Comparison of ENCODE assay signal across 18 cellular contexts in genomic region chr1:104064391-104064790, GRCh38.
DNase-seq lines count a peak whose midpoint lies in the region; ATAC-seq and TF ChIP-seq lines count a peak whose summit lies in the region.
"Had no signal": no experiment of that assay in that cellular context is flagged by ENCODE, and none has a peak within 500 bp of the region (broad histone marks: within the 10 kb centered on the region; RNA-seq: fewer than 3 reads in every experiment).

No MANE protein-coding gene starts in this region.

- intact Hi-C loops in Calu3 (cut with micrococcal nuclease; ENCODE audit: unreplicated experiment) (loop anchor here (5.0 kb wide), 1 partner anchor 117 kb away; no protein-coding TSS in a partner anchor), left lung (cut with DNase I) (no loop called here)

- TF ChIP-seq CTCF in Calu3 (IDR thresholded peaks at IDR 0.05; ENCODE audit: unreplicated experiment) (no peak), left lung (IDR thresholded peaks at IDR 0.05) (no peak)

- BruUV-seq in Calu3 (replicated peaks; lab: Mats Ljungman, UMichigan), result no TSS peak

- no peaks in the 10 kb centered on the region for H3K9me3 Mint-ChIP-seq in Calu3 (ENCODE audit: low read depth, unreplicated experiment)
- H3K9me3 Mint-ChIP-seq in stimulated activated effector memory CD8-positive, alpha-beta T cell treated with anti-CD3 and anti-CD28 coated beads, Interleukin-12 subunit alpha, Interleukin-12 subunit beta, amount 100 ng/mL, for 72 hours, result peaks cover 21% of the 10 kb centered on the region
- H3K9me3 Mint-ChIP-seq: GM23338 had no signal

- ATAC-seq in stimulated activated effector memory CD8-positive, alpha-beta T cell treated with anti-CD3 and anti-CD28 coated beads, Interleukin-12 subunit alpha, Interleukin-12 subunit beta, amount 100 ng/mL, for 72 hours, result no peak
- ATAC-seq in left lung, result no peak
- ATAC-seq: GM23338, Right ventricle myocardium inferior, SK-N-SH treated with all-trans-retinoic acid at 6 μM for 48 hours had no signal

- H3K9me3 ChIP-seq in MG63, result no peaks in the 10 kb centered on the region
- no peaks in the 10 kb centered on the region for H3K9me3 ChIP-seq in SJSA1 (replicated peaks)
- H3K9me3 ChIP-seq in left lung, result no peaks in the 10 kb centered on the region
- H3K9me3 ChIP-seq: Caco-2 had no signal

- peak; percentile 10 for DNase-seq in Calu3
- peak; percentile 69 for DNase-seq in MG63
- peak; percentile 65 to 80 for DNase-seq in SJSA1 (ENCODE audit: low read depth in 1 of 2, low spot score in 2 of 2)
- peak; percentile 30 for DNase-seq in hepatic stellate cell (ENCODE audit: low spot score)
- no peak for DNase-seq in stimulated activated effector memory CD8-positive, alpha-beta T cell treated with anti-CD3 and anti-CD28 coated beads, Interleukin-12 subunit alpha, Interleukin-12 subunit beta, amount 100 ng/mL, for 72 hours (ENCODE audit: low spot score in 2 of 2)
- no peak for DNase-seq in left lung
- no peak for DNase-seq in DMS114 treated with DMSO at 0.1 percent for 48 hours (lab: John Stamatoyannopoulos, UW; ENCODE audit: unreplicated experiment)
- DNase-seq in NCI-H146 (lab: John Stamatoyannopoulos, UW), result no peak
- DNase-seq: C1 segment of cervical spinal cord, Caco-2, KBM-7, MM.1S, NCI-H1105, NCI-H187 treated with DMSO at 0.1 percent for 48 hours, NCI-H446 treated with DMSO at 0.1 percent for 48 hours had no signal

- H3K4me1 Mint-ChIP-seq in Calu3 (ENCODE audit: low read depth, unreplicated experiment), result no peaks in the 10 kb centered on the region
- no peaks in the 10 kb centered on the region for H3K4me1 Mint-ChIP-seq in stimulated activated effector memory CD8-positive, alpha-beta T cell treated with anti-CD3 and anti-CD28 coated beads, Interleukin-12 subunit alpha, Interleukin-12 subunit beta, amount 100 ng/mL, for 72 hours
- H3K4me1 Mint-ChIP-seq: GM23338 had no signal

- H3K27me3 Mint-ChIP-seq in Calu3 (ENCODE audit: unreplicated experiment), result no peaks in the 10 kb centered on the region

- H3K27ac Mint-ChIP-seq in Calu3 (ENCODE audit: unreplicated experiment), result no peak overlapping the region
- no peak overlapping the region for H3K27ac Mint-ChIP-seq in stimulated activated effector memory CD8-positive, alpha-beta T cell treated with anti-CD3 and anti-CD28 coated beads, Interleukin-12 subunit alpha, Interleukin-12 subunit beta, amount 100 ng/mL, for 72 hours
- H3K27ac Mint-ChIP-seq: GM23338 had no signal

- H3K4me3 Mint-ChIP-seq in Calu3 (ENCODE audit: low read depth, unreplicated experiment), result no peak overlapping the region
- H3K4me3 Mint-ChIP-seq in stimulated activated effector memory CD8-positive, alpha-beta T cell treated with anti-CD3 and anti-CD28 coated beads, Interleukin-12 subunit alpha, Interleukin-12 subunit beta, amount 100 ng/mL, for 72 hours, result no peak overlapping the region
- H3K4me3 Mint-ChIP-seq: GM23338 had no signal

- H3K36me3 Mint-ChIP-seq in Calu3 (ENCODE audit: insufficient read depth, unreplicated experiment), result no peaks in the 10 kb centered on the region
- H3K36me3 Mint-ChIP-seq in stimulated activated effector memory CD8-positive, alpha-beta T cell treated with anti-CD3 and anti-CD28 coated beads, Interleukin-12 subunit alpha, Interleukin-12 subunit beta, amount 100 ng/mL, for 72 hours, result no peaks in the 10 kb centered on the region

- H3K27me3 ChIP-seq in MG63, result no peaks in the 10 kb centered on the region
- no peaks in the 10 kb centered on the region for H3K27me3 ChIP-seq in SJSA1 (replicated peaks)
- H3K27me3 ChIP-seq in left lung, result no peaks in the 10 kb centered on the region

- H3K36me3 ChIP-seq in MG63 (no peaks in the 10 kb centered on the region), SJSA1 (no peaks in the 10 kb centered on the region), left lung (no peaks in the 10 kb centered on the region)

- H3K4me1 ChIP-seq in SJSA1 (replicated peaks) (peaks cover 12% of the 10 kb centered on the region), left lung (no peaks in the 10 kb centered on the region)
- H3K4me1 ChIP-seq: Caco-2 had no signal

- CTCF ChIA-PET in Calu3 (lab: Charles Lee), result no interaction called here

- H3K27ac ChIP-seq in SJSA1 (peak overlapping the region; percentile 36), left lung (no peak overlapping the region)

- no peak overlapping the region for H3K4me3 ChIP-seq in MG63
- H3K4me3 ChIP-seq in SJSA1, result no peak overlapping the region
- H3K4me3 ChIP-seq in left lung, result no peak overlapping the region
- H3K4me3 ChIP-seq: GM23338 had no signal

Comparison
In these comparisons a context has a peak if more than half of its experiments do, and no peak if none do; other contexts are left out.
1. DNase-seq: peak in Calu3 (single experiment), MG63 (single experiment), SJSA1 (2 of 2) and hepatic stellate cell (single experiment); none in stimulated activated effector memory CD8-positive, alpha-beta T cell treated with anti-CD3 and anti-CD28 coated beads, Interleukin-12 subunit alpha, Interleukin-12 subunit beta, amount 100 ng/mL, for 72 hours (0 of 2), left lung (0 of 2), DMS114 treated with DMSO at 0.1 percent for 48 hours (single experiment) and NCI-H146 (single experiment).